2 cellular contexts compared by ENCODE assay signal in genomic region chr20:57475388-57476072, GRCh38.
TF ChIP-seq lines count a peak whose summit lies in the region.

No MANE protein-coding gene starts in this region.

TF ChIP-seq in HepG2, 621 proteins besides CTCF, POLR2A, EP300 and RAD21:
- TF ChIP-seq BCLAF1 (IDR thresholded peaks at IDR 0.05), result no peak
- no peak for TF ChIP-seq ZNF720 (CRISPR knock-in tag; IDR thresholded peaks at IDR 0.05)
- no peak for TF ChIP-seq HOXA3 (CRISPR knock-in tag; IDR thresholded peaks at IDR 0.05)
- TF ChIP-seq AGO2 (optimal IDR thresholded peaks at IDR 0.05; ENCODE audit: low read depth, low read length), result no peak
- TF ChIP-seq ZNF510 (CRISPR knock-in tag; IDR thresholded peaks at IDR 0.05; ENCODE audit: low read depth), result no peak
- no peak for TF ChIP-seq PBX2 (CRISPR knock-in tag; IDR thresholded peaks at IDR 0.05)
- TF ChIP-seq ZNF513 (CRISPR knock-in tag; conservative IDR thresholded peaks at IDR 0.05), result no peak

TF ChIP-seq in endothelial cell of umbilical vein, 7 proteins besides CTCF, POLR2A, EP300 and RAD21:
- TF ChIP-seq MYC (IDR thresholded peaks at IDR 0.05; ENCODE audit: low read depth, low read length), result no peak
- no peak for TF ChIP-seq MAX (IDR thresholded peaks at IDR 0.05; ENCODE audit: insufficient read depth, insufficient read length)
- TF ChIP-seq GATA2 (IDR thresholded peaks at IDR 0.05; ENCODE audit: insufficient read depth, insufficient read length, low read depth, low read length), result no peak
- TF ChIP-seq EZH2 (IDR thresholded peaks at IDR 0.05; ENCODE audit: borderline replicate concordance, low read depth, low read length, severe bottlenecking), result no peak
- TF ChIP-seq JUN (IDR thresholded peaks at IDR 0.05; ENCODE audit: borderline replicate concordance, insufficient read depth, insufficient read length, low read depth), result no peak
- TF ChIP-seq POLR2AphosphoS5 (IDR thresholded peaks at IDR 0.05; ENCODE audit: insufficient read depth, low read depth, low read length), result no peak
- no peak for TF ChIP-seq FOS (IDR thresholded peaks at IDR 0.05; ENCODE audit: borderline replicate concordance, insufficient read depth, low read length)
